8 cellular contexts compared by ENCODE assay signal in genomic region chr14:22919601-22919921, GRCh38. TPM values are rescaled to one million over a fixed set of nuclear protein-coding genes. Genes with fewer than 3 reads are reported as not detected.
DNase-seq lines count a peak whose midpoint lies in the region; ATAC-seq and TF ChIP-seq lines count a peak whose summit lies in the region.

No MANE protein-coding gene starts in this region.

- no peaks in the 10 kb centered on the region for H3K9me2 ChIP-seq in Loucy (replicated peaks; ENCODE audit: low read depth, low read length)

- ATAC-seq in GM19438 (IDR thresholded peaks at IDR 0.05; ENCODE audit: low read depth, unreplicated experiment) (peak; percentile 24), GM21576 (IDR thresholded peaks at IDR 0.05; ENCODE audit: unreplicated experiment) (no peak)

- WGBS in endodermal cell (ENCODE audit: insufficient coverage in 1 of 2, insufficient read length in 1 of 2), 2 experiments: 24 to 29% methylated on average over 10 of the region's 10 CpGs

- H3K9me3 Mint-ChIP-seq in endodermal cell: no peaks in the 10 kb centered on the region
- no peaks in the 10 kb centered on the region for H3K9me3 Mint-ChIP-seq in osteocyte (ENCODE audit: unreplicated experiment)

- H2AFZ ChIP-seq in Loucy (ENCODE audit: low read length): 0 out of 2 replicates have a peak overlapping the region, but pooled peaks have one; percentile 22

- no peaks in the 10 kb centered on the region for H3K27me3 ChIP-seq in Loucy (ENCODE audit: insufficient read depth, low read length, poor library complexity, severe bottlenecking)
- H3K27me3 ChIP-seq in endodermal cell (ENCODE audit: control insufficient read depth, insufficient read depth, low read length, poor library complexity, severe bottlenecking): no peaks in the 10 kb centered on the region

- H3K27me3 Mint-ChIP-seq in endodermal cell (ENCODE audit: insufficient read depth) (no peaks in the 10 kb centered on the region), osteocyte (ENCODE audit: unreplicated experiment) (no peaks in the 10 kb centered on the region)

- peaks cover 42% of the 10 kb centered on the region for H3K79me2 ChIP-seq in Loucy (ENCODE audit: insufficient read depth, low read length)

- peak overlapping the region; percentile 61 for H3K4me2 ChIP-seq in Loucy (ENCODE audit: low read depth, low read length, poor library complexity, severe bottlenecking)

- H3K4me3 ChIP-seq in Loucy (ENCODE audit: low read length, poor library complexity, severe bottlenecking): peak overlapping the region; percentile 60
- peak overlapping the region; percentile 76 for H3K4me3 ChIP-seq in endodermal cell (ENCODE audit: low read length)

- H3K27ac Mint-ChIP-seq in endodermal cell: peak overlapping the region; percentile 100
- H3K27ac Mint-ChIP-seq in osteocyte (ENCODE audit: unreplicated experiment): peak overlapping the region; percentile 100

- TF ChIP-seq CTCF in Loucy (conservative IDR thresholded peaks at IDR 0.05; ENCODE audit: low read length) (no peak), endodermal cell (conservative IDR thresholded peaks at IDR 0.05) (no peak), osteocyte (IDR thresholded peaks at IDR 0.05) (no peak)

- H3K27ac ChIP-seq in endodermal cell (ENCODE audit: low read depth, low read length): peak overlapping the region; percentile 39

- H3K36me3 Mint-ChIP-seq in endodermal cell (ENCODE audit: low read depth): peaks cover 60% of the 10 kb centered on the region
- peaks cover 37% of the 10 kb centered on the region for H3K36me3 Mint-ChIP-seq in osteocyte (ENCODE audit: unreplicated experiment)

- H3K9me3 ChIP-seq in Loucy (ENCODE audit: insufficient read depth, low read depth, low read length) (no peaks in the 10 kb centered on the region), endodermal cell (ENCODE audit: control insufficient read depth, low read length) (no peaks in the 10 kb centered on the region)

- no peaks in the 10 kb centered on the region for H3F3A ChIP-seq in Loucy (ENCODE audit: low read depth)

- peaks cover 34% of the 10 kb centered on the region; the same call in 1 of the 2 replicates for H3K36me3 ChIP-seq in Loucy (ENCODE audit: insufficient read depth, low read length)
- peaks cover 58% of the 10 kb centered on the region for H3K36me3 ChIP-seq in endodermal cell (ENCODE audit: control insufficient read depth, insufficient read depth, low read length)

- H3K9ac ChIP-seq in Loucy (ENCODE audit: low read depth, low read length, poor library complexity, severe bottlenecking) (peak overlapping the region; percentile 21), endodermal cell (ENCODE audit: extremely low read depth, low read length, poor library complexity, severe bottlenecking) (peak overlapping the region; percentile 15)

- peak overlapping the region; percentile 94 for H3K4me3 Mint-ChIP-seq in endodermal cell
- peak overlapping the region; percentile 89 for H3K4me3 Mint-ChIP-seq in osteocyte (ENCODE audit: unreplicated experiment)

- H4K20me1 ChIP-seq in Loucy (ENCODE audit: insufficient read depth, low read length, poor library complexity, severe bottlenecking): peaks cover 2% of the 10 kb centered on the region

- H3K4me1 ChIP-seq in Loucy (ENCODE audit: insufficient read depth, low read length, poor library complexity, severe bottlenecking): peaks cover 17% of the 10 kb centered on the region
- H3K4me1 ChIP-seq in endodermal cell (ENCODE audit: control insufficient read depth, insufficient read depth, low read length): peaks cover 7% of the 10 kb centered on the region

- H3K4me1 Mint-ChIP-seq in endodermal cell: peaks cover 19% of the 10 kb centered on the region
- peaks cover 22% of the 10 kb centered on the region for H3K4me1 Mint-ChIP-seq in osteocyte (ENCODE audit: unreplicated experiment)

- DNase-seq in endodermal cell (no peak), osteocyte (ENCODE audit: extremely low spot score, unreplicated experiment) (no peak), cerebellar nuclear complex (lab: John Stamatoyannopoulos, UW) (no peak), NCI-H2081 treated with DMSO at 0.1 percent for 48 hours (lab: John Stamatoyannopoulos, UW) (no peak), NOMO-1 treated with DMSO at 0.1 percent for 48 hours (lab: John Stamatoyannopoulos, UW; ENCODE audit: unreplicated experiment) (no peak)

RNA-seq across cellular contexts. Expression of gene RBM23, which starts 0.6 kb away (rescaled TPM):
- 10 to 100 TPM; 52.0 to 68.6 TPM for total RNA-seq in endodermal cell
- 57.2 TPM for polyA plus RNA-seq in endodermal cell (2013, experiment 1 of 2)
- 52.1 TPM for polyA plus RNA-seq in endodermal cell (2013, experiment 2 of 2)
- total RNA-seq in osteocyte: 89.4 and 93.3 TPM in 2 replicates

RNA-seq across cellular contexts. Expression of gene PRMT5, which starts 9.6 kb away (rescaled TPM):
- 100 to 1,000 TPM; 111 to 112 TPM for total RNA-seq in endodermal cell
- polyA plus RNA-seq in endodermal cell (2013, experiment 1 of 2): 114 TPM
- 97.8 TPM for polyA plus RNA-seq in endodermal cell (2013, experiment 2 of 2)
- total RNA-seq in osteocyte: 58.4 and 68.4 TPM in 2 replicates

RNA-seq across cellular contexts. Expression of gene REM2, which starts 36.5 kb away (rescaled TPM):
- total RNA-seq in endodermal cell (1 to 10 TPM in 1 of 2 donors, under 1 TPM in 1; 0.77 to 1.2 TPM), osteocyte (0.18 and 0.35 TPM in 2 replicates)
- 5.9 TPM for polyA plus RNA-seq in endodermal cell (2013, experiment 1 of 2)
- 5.5 TPM for polyA plus RNA-seq in endodermal cell (2013, experiment 2 of 2)

RNA-seq across cellular contexts. Expression of gene HAUS4, which starts 37.3 kb away (rescaled TPM):
- 10 to 100 TPM; 43.2 to 57.1 TPM for total RNA-seq in endodermal cell
- polyA plus RNA-seq in endodermal cell (2013, experiment 1 of 2): 64.7 TPM
- 66.1 TPM for polyA plus RNA-seq in endodermal cell (2013, experiment 2 of 2)
- total RNA-seq in osteocyte: 39.9 and 40.9 TPM in 2 replicates

RNA-seq across cellular contexts. Expression of gene LRP10, which starts 48.0 kb away (rescaled TPM):
- total RNA-seq in endodermal cell (10 to 100 TPM; 28.9 to 41.5 TPM), osteocyte (171 and 182 TPM in 2 replicates)
- 21.8 TPM for polyA plus RNA-seq in endodermal cell (2013, experiment 1 of 2)
- 22.8 TPM for polyA plus RNA-seq in endodermal cell (2013, experiment 2 of 2)
